Comparison of ENCODE assay signal across 1 cellular context in genomic region chr16:30445408-30446202, GRCh38.
TF ChIP-seq lines count a peak whose summit lies in the region.

Gene SEPHS2, minus strand, starts transcription at chr16:30445874. Its CDS starts 147 bp downstream, at chr16:30445727.

TF ChIP-seq in K562, 482 proteins besides CTCF, POLR2A, EP300 and RAD21 (continued from another document and continues in another):
- TF ChIP-seq FOXM1 (IDR thresholded peaks at IDR 0.05; ENCODE audit: low read depth), result peak; percentile 53
- TF ChIP-seq FOXM1 (CRISPR knock-in tag; IDR thresholded peaks at IDR 0.05; ENCODE audit: low read depth), result no peak
- peak; percentile 65; the same call in 1 of the 2 replicates for TF ChIP-seq MYBL2 (IDR thresholded peaks at IDR 0.05; ENCODE audit: low read depth)
- TF ChIP-seq MYBL2 (CRISPR knock-in tag; IDR thresholded peaks at IDR 0.05; ENCODE audit: borderline replicate concordance), result no peak
- no peak for TF ChIP-seq ZNF143 (CRISPR knock-in tag; IDR thresholded peaks at IDR 0.05)
- no peak for TF ChIP-seq KLF13 (tag; IDR thresholded peaks at IDR 0.05; ENCODE audit: borderline replicate concordance, low read depth)
- TF ChIP-seq NUFIP1 (IDR thresholded peaks at IDR 0.05; ENCODE audit: partially characterized antibody), result no peak
- TF ChIP-seq PHF8 (IDR thresholded peaks at IDR 0.05; ENCODE audit: borderline replicate concordance, low read length), result peak; percentile 93
- TF ChIP-seq MAFF (IDR thresholded peaks at IDR 0.05; ENCODE audit: low read length), result no peak
- TF ChIP-seq TEAD4 (IDR thresholded peaks at IDR 0.05; ENCODE audit: low read length), result no peak
- no peak for TF ChIP-seq TEAD4 (CRISPR knock-in tag; IDR thresholded peaks at IDR 0.05; ENCODE audit: borderline replicate concordance)
- TF ChIP-seq NCOA2 (IDR thresholded peaks at IDR 0.05; ENCODE audit: partially characterized antibody in 2 of 2), result no peak
- TF ChIP-seq, protein P1, sequence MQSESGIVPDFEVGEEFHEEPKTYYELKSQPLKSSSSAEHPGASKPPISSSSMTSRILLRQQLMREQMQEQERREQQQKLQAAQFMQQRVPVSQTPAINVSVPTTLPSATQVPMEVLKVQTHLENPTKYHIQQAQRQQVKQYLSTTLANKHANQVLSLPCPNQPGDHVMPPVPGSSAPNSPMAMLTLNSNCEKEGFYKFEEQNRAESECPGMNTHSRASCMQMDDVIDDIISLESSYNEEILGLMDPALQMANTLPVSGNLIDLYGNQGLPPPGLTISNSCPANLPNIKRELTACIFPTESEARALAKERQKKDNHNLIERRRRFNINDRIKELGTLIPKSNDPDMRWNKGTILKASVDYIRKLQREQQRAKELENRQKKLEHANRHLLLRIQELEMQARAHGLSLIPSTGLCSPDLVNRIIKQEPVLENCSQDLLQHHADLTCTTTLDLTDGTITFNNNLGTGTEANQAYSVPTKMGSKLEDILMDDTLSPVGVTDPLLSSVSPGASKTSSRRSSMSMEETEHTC (IDR thresholded peaks at IDR 0.05), result 0 out of 2 replicates have a peak, but pooled peaks have one; percentile 33
- TF ChIP-seq OTX1 (CRISPR knock-in tag; IDR thresholded peaks at IDR 0.05), result no peak
- TF ChIP-seq NR2C2 (CRISPR knock-in tag; IDR thresholded peaks at IDR 0.05), result no peak
- TF ChIP-seq NR2C2 (tag; IDR thresholded peaks at IDR 0.05), result peak; percentile 62
- no peak for TF ChIP-seq ZZZ3 (IDR thresholded peaks at IDR 0.05)
- TF ChIP-seq XRCC3 (IDR thresholded peaks at IDR 0.05), result no peak
- peak; percentile 66 for TF ChIP-seq ZNF764 (CRISPR knock-in tag; IDR thresholded peaks at IDR 0.05; ENCODE audit: low read depth)
- TF ChIP-seq, protein P2, sequence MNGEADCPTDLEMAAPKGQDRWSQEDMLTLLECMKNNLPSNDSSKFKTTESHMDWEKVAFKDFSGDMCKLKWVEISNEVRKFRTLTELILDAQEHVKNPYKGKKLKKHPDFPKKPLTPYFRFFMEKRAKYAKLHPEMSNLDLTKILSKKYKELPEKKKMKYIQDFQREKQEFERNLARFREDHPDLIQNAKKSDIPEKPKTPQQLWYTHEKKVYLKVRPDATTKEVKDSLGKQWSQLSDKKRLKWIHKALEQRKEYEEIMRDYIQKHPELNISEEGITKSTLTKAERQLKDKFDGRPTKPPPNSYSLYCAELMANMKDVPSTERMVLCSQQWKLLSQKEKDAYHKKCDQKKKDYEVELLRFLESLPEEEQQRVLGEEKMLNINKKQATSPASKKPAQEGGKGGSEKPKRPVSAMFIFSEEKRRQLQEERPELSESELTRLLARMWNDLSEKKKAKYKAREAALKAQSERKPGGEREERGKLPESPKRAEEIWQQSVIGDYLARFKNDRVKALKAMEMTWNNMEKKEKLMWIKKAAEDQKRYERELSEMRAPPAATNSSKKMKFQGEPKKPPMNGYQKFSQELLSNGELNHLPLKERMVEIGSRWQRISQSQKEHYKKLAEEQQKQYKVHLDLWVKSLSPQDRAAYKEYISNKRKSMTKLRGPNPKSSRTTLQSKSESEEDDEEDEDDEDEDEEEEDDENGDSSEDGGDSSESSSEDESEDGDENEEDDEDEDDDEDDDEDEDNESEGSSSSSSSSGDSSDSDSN (IDR thresholded peaks at IDR 0.05; ENCODE audit: borderline replicate concordance in 1 of 2, low read depth in 2 of 2, low read length in 2 of 2), result peak; percentile 79; a peak in 2 of 4 replicates
- TF ChIP-seq SNAPC5 (CRISPR knock-in tag; IDR thresholded peaks at IDR 0.05), result no peak
- TF ChIP-seq L3MBTL2 (IDR thresholded peaks at IDR 0.05), result peak; percentile 99
- TF ChIP-seq SIRT6 (IDR thresholded peaks at IDR 0.05; ENCODE audit: low read depth, low read length), result no peak
- peak; percentile 50 to 87 for TF ChIP-seq E2F6 (IDR thresholded peaks at IDR 0.05; ENCODE audit: borderline replicate concordance in 1 of 2, extremely low read depth in 1 of 2, insufficient read depth in 1 of 2, insufficient read length in 1 of 2, low read depth in 1 of 2, low read length in 1 of 2, poor library complexity in 1 of 2, severe bottlenecking in 1 of 2)
- TF ChIP-seq, protein P3, sequence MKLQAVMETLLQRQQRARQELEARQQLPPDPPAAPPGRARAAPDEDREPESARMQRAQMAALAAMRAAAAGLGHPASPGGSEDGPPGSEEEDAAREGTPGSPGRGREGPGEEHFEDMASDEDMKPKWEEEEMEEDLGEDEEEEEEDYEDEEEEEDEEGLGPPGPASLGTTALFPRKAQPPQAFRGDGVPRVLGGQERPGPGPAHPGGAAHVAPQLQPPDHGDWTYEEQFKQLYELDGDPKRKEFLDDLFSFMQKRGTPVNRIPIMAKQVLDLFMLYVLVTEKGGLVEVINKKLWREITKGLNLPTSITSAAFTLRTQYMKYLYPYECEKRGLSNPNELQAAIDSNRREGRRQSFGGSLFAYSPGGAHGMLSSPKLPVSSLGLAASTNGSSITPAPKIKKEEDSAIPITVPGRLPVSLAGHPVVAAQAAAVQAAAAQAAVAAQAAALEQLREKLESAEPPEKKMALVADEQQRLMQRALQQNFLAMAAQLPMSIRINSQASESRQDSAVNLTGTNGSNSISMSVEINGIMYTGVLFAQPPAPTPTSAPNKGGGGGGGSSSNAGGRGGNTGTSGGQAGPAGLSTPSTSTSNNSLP (IDR thresholded peaks at IDR 0.05; ENCODE audit: borderline replicate concordance, low read depth, low read length), result no peak
- peak; percentile 93 to 94 for TF ChIP-seq FOXK2 (conservative IDR thresholded peaks at IDR 0.05 in 1 of 2, IDR thresholded peaks at IDR 0.05 in 1 of 2; ENCODE audit: low read depth in 2 of 2)
- TF ChIP-seq, protein P4, sequence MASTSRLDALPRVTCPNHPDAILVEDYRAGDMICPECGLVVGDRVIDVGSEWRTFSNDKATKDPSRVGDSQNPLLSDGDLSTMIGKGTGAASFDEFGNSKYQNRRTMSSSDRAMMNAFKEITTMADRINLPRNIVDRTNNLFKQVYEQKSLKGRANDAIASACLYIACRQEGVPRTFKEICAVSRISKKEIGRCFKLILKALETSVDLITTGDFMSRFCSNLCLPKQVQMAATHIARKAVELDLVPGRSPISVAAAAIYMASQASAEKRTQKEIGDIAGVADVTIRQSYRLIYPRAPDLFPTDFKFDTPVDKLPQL (IDR thresholded peaks at IDR 0.05; ENCODE audit: extremely low read depth, insufficient read length), result no peak
- TF ChIP-seq, protein P5, sequence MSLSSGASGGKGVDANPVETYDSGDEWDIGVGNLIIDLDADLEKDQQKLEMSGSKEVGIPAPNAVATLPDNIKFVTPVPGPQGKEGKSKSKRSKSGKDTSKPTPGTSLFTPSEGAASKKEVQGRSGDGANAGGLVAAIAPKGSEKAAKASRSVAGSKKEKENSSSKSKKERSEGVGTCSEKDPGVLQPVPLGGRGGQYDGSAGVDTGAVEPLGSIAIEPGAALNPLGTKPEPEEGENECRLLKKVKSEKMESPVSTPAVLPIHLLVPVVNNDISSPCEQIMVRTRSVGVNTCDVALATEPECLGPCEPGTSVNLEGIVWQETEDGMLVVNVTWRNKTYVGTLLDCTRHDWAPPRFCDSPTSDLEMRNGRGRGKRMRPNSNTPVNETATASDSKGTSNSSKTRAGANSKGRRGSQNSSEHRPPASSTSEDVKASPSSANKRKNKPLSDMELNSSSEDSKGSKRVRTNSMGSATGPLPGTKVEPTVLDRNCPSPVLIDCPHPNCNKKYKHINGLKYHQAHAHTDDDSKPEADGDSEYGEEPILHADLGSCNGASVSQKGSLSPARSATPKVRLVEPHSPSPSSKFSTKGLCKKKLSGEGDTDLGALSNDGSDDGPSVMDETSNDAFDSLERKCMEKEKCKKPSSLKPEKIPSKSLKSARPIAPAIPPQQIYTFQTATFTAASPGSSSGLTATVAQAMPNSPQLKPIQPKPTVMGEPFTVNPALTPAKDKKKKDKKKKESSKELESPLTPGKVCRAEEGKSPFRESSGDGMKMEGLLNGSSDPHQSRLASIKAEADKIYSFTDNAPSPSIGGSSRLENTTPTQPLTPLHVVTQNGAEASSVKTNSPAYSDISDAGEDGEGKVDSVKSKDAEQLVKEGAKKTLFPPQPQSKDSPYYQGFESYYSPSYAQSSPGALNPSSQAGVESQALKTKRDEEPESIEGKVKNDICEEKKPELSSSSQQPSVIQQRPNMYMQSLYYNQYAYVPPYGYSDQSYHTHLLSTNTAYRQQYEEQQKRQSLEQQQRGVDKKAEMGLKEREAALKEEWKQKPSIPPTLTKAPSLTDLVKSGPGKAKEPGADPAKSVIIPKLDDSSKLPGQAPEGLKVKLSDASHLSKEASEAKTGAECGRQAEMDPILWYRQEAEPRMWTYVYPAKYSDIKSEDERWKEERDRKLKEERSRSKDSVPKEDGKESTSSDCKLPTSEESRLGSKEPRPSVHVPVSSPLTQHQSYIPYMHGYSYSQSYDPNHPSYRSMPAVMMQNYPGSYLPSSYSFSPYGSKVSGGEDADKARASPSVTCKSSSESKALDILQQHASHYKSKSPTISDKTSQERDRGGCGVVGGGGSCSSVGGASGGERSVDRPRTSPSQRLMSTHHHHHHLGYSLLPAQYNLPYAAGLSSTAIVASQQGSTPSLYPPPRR (CRISPR knock-in tag; IDR thresholded peaks at IDR 0.05; ENCODE audit: borderline replicate concordance), result no peak; the same call in 1 of the 2 replicates
- TF ChIP-seq, protein P6, sequence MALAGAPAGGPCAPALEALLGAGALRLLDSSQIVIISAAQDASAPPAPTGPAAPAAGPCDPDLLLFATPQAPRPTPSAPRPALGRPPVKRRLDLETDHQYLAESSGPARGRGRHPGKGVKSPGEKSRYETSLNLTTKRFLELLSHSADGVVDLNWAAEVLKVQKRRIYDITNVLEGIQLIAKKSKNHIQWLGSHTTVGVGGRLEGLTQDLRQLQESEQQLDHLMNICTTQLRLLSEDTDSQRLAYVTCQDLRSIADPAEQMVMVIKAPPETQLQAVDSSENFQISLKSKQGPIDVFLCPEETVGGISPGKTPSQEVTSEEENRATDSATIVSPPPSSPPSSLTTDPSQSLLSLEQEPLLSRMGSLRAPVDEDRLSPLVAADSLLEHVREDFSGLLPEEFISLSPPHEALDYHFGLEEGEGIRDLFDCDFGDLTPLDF (CRISPR knock-in tag; IDR thresholded peaks at IDR 0.05), result no peak
- no peak for TF ChIP-seq CCAR2 (IDR thresholded peaks at IDR 0.05; ENCODE audit: low read depth, low read length)
- peak; percentile 64; the same call in 1 of the 2 replicates for TF ChIP-seq SREBF1 (IDR thresholded peaks at IDR 0.05; ENCODE audit: borderline replicate concordance, low read depth, low read length)
- TF ChIP-seq ARID1B (IDR thresholded peaks at IDR 0.05), result no peak; the same call in 1 of the 2 replicates
- peak; percentile 87 for TF ChIP-seq PRPF4 (IDR thresholded peaks at IDR 0.05; ENCODE audit: insufficient read depth, low read depth, low read length, poor library complexity, severe bottlenecking)
- TF ChIP-seq, protein P7, sequence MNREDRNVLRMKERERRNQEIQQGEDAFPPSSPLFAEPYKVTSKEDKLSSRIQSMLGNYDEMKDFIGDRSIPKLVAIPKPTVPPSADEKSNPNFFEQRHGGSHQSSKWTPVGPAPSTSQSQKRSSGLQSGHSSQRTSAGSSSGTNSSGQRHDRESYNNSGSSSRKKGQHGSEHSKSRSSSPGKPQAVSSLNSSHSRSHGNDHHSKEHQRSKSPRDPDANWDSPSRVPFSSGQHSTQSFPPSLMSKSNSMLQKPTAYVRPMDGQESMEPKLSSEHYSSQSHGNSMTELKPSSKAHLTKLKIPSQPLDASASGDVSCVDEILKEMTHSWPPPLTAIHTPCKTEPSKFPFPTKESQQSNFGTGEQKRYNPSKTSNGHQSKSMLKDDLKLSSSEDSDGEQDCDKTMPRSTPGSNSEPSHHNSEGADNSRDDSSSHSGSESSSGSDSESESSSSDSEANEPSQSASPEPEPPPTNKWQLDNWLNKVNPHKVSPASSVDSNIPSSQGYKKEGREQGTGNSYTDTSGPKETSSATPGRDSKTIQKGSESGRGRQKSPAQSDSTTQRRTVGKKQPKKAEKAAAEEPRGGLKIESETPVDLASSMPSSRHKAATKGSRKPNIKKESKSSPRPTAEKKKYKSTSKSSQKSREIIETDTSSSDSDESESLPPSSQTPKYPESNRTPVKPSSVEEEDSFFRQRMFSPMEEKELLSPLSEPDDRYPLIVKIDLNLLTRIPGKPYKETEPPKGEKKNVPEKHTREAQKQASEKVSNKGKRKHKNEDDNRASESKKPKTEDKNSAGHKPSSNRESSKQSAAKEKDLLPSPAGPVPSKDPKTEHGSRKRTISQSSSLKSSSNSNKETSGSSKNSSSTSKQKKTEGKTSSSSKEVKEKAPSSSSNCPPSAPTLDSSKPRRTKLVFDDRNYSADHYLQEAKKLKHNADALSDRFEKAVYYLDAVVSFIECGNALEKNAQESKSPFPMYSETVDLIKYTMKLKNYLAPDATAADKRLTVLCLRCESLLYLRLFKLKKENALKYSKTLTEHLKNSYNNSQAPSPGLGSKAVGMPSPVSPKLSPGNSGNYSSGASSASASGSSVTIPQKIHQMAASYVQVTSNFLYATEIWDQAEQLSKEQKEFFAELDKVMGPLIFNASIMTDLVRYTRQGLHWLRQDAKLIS (CRISPR knock-in tag; IDR thresholded peaks at IDR 0.05), result peak; percentile 79; the same call in 1 of the 2 replicates
- TF ChIP-seq SRSF1 (IDR thresholded peaks at IDR 0.05; ENCODE audit: low read depth, low read length), result no peak
- peak; percentile 81 for TF ChIP-seq RBM25 (IDR thresholded peaks at IDR 0.05; ENCODE audit: low read depth, low read length, severe bottlenecking)
- peak; percentile 97 for TF ChIP-seq CEBPB (tag; IDR thresholded peaks at IDR 0.05)
- TF ChIP-seq ETV1 (tag; conservative IDR thresholded peaks at IDR 0.05; ENCODE audit: low read depth), result peak; percentile 72
- no peak for TF ChIP-seq FOXA3 (CRISPR knock-in tag; conservative IDR thresholded peaks at IDR 0.05 in 1 of 2, IDR thresholded peaks at IDR 0.05 in 1 of 2)
- TF ChIP-seq PHB2 (IDR thresholded peaks at IDR 0.05; ENCODE audit: low read depth), result no peak
- no peak for TF ChIP-seq SETDB1 (IDR thresholded peaks at IDR 0.05; ENCODE audit: low read length)
- TF ChIP-seq RFX5 (IDR thresholded peaks at IDR 0.05; ENCODE audit: low read depth, low read length), result no peak
- no peak; the same call in 1 of the 2 replicates for TF ChIP-seq ELF4 (CRISPR knock-in tag; IDR thresholded peaks at IDR 0.05)
- TF ChIP-seq YBX1 (IDR thresholded peaks at IDR 0.05), result no peak
- TF ChIP-seq TCF7 (IDR thresholded peaks at IDR 0.05; ENCODE audit: borderline replicate concordance), result no peak
- no peak for TF ChIP-seq SMARCC2 (IDR thresholded peaks at IDR 0.05; ENCODE audit: low read depth)
- no peak for TF ChIP-seq NR3C1 (CRISPR knock-in tag; IDR thresholded peaks at IDR 0.05)
